26 cellular contexts compared by ENCODE assay signal in genomic region chr20:33908868-33909267, GRCh38.
DNase-seq lines count a peak whose midpoint lies in the region; ATAC-seq, FAIRE-seq and TF ChIP-seq lines count a peak whose summit lies in the region.
"Had no signal": no experiment of that assay in that cellular context is flagged by ENCODE, and none has a peak within 500 bp of the region (broad histone marks: within the 10 kb centered on the region; RNA-seq: fewer than 3 reads in every experiment).

No MANE protein-coding gene starts in this region.

- DNase-seq in Caco-2 = no peak
- no peak for DNase-seq in OCI-LY7 (ENCODE audit: low spot score)
- DNase-seq in chondrocyte (ENCODE audit: low spot score) = no peak
- DNase-seq in smooth muscle cell (lab: John Stamatoyannopoulos, UW; ENCODE audit: unreplicated experiment) = no peak
- no peak for DNase-seq in GF-D8 (lab: John Stamatoyannopoulos, UW)
- no peak for DNase-seq in RCC 7860 (ENCODE audit: low spot score)
- DNase-seq in T-cell = no peak
- DNase-seq: activated CD4-positive, alpha-beta T cell treated with anti-CD3 and anti-CD28 coated beads, Interleukin-2, amount 50 U/mL, for 48 hours; activated gamma-delta T cell treated with Interleukin-2 at 50 U/mL for 16 hours; activated T-cell treated with anti-CD3 and anti-CD28 coated beads, Interleukin-2, amount 50 U/mL, for 48 hours; C1 segment of cervical spinal cord; COR-L47; endodermal cell; GDM1; NCI-H1048; NCI-H748 treated with DMSO at 0.1 percent for 48 hours; stimulated activated CD8-positive, alpha-beta memory T cell treated with anti-CD3 and anti-CD28 coated beads, Interleukin-4, amount 100 ng/mL, for 48 hours had no signal

- H3K27ac ChIP-seq in OCI-LY7 (ENCODE audit: low read depth, low read length, poor library complexity, severe bottlenecking) (no peak overlapping the region), smooth muscle cell (ENCODE audit: low read depth) (no peak overlapping the region)
- H3K27ac ChIP-seq: neural progenitor cell, parathyroid adenoma had no signal

- no peaks in the 10 kb centered on the region for H3K9me2 ChIP-seq in OCI-LY7 (ENCODE audit: insufficient read depth, low read length)

- POLR2A ChIA-PET in Caco-2 (lab: Charles Lee) = interaction anchor here (0.6 to 1.1 kb wide), 3 partner anchors 84 to 1631 kb away, joined by 3 read pairs; partner anchors contain the start of gene EIF2S2
- POLR2A ChIA-PET in OCI-LY7 (lab: Charles Lee) = interaction anchor here (0.9 to 2.0 kb wide), 2 partner anchors 11 to 32 kb away, joined by 3 to 10 read pairs; no protein-coding TSS in a partner anchor
- POLR2A ChIA-PET in T-cell (lab: Charles Lee) = no interaction called here

- peaks cover 5% of the 10 kb centered on the region for H3F3A ChIP-seq in smooth muscle cell (ENCODE audit: low read depth)

- intact Hi-C loops in Caco-2 (cut with micrococcal nuclease; ENCODE audit: unreplicated experiment) (loop anchor here (2.0 to 5.0 kb wide), 2 partner anchors 84 to 177 kb away; partner anchors contain the start of genes RALY and ZNF341), OCI-LY7 (cut with micrococcal nuclease; ENCODE audit: unreplicated experiment) (no loop called here)

- BruUV-seq in Caco-2 (replicated peaks; lab: Mats Ljungman, UMichigan) (no TSS peak), OCI-LY7 (replicated peaks; lab: Mats Ljungman, UMichigan) (no TSS peak)

- H3K9me3 ChIP-seq in Caco-2 (peaks cover 12% of the 10 kb centered on the region), OCI-LY7 (ENCODE audit: low read length) (no peaks in the 10 kb centered on the region), smooth muscle cell (replicated peaks; ENCODE audit: low read depth) (no peaks in the 10 kb centered on the region)
- H3K9me3 ChIP-seq: tibial nerve had no signal

- H3K4me2 ChIP-seq in OCI-LY7 (ENCODE audit: low read length) (no peak overlapping the region), smooth muscle cell (peak overlapping the region; percentile 36)
- H3K4me2 ChIP-seq: neural progenitor cell had no signal

- H3K4me3 Mint-ChIP-seq in Caco-2 (ENCODE audit: unreplicated experiment) (no peak overlapping the region), chondrocyte (ENCODE audit: unreplicated experiment) (no peak overlapping the region), T-cell (no peak overlapping the region)
- H3K4me3 Mint-ChIP-seq: central memory CD8-positive, alpha-beta T cell; endodermal cell; neural progenitor cell; stimulated activated naive CD8-positive, alpha-beta T cell treated with anti-CD3 and anti-CD28 coated beads, Interleukin-15, Interleukin-2, amounts not matched to agents 100 ng/mL and 50 ng/mL, for 24 hours; T-helper 1 cell treated with Interleukin-12 subunit alpha and Interleukin-12 subunit beta and Interleukin-4 antibody, amounts not matched to agents 30 μg/mL and 1 μg/mL, for 36 hours had no signal

- H3K27me3 ChIP-seq in Caco-2 (replicated peaks; ENCODE audit: control insufficient read depth, insufficient read depth, low read length) = no peaks in the 10 kb centered on the region
- no peaks in the 10 kb centered on the region for H3K27me3 ChIP-seq in smooth muscle cell (ENCODE audit: low read depth)
- H3K27me3 ChIP-seq: neural progenitor cell, tibial nerve had no signal

- no peak overlapping the region for H3K4me3 ChIP-seq in Caco-2 (ENCODE audit: low read depth, low read length)
- H3K4me3 ChIP-seq in OCI-LY7 (ENCODE audit: low read depth, low read length, poor library complexity, severe bottlenecking) = no peak overlapping the region
- H3K4me3 ChIP-seq in smooth muscle cell = no peak overlapping the region
- H3K4me3 ChIP-seq: neural progenitor cell, tibial nerve had no signal

- FAIRE-seq in RCC 7860 (lab: Jason Lieb, UNC) = no peak

- TF ChIP-seq CTCF in Caco-2 (IDR thresholded peaks at IDR 0.05; ENCODE audit: insufficient read depth in 1 of 2, low read depth in 1 of 2, low read length in 1 of 2, severe bottlenecking in 1 of 2, unreplicated experiment in 1 of 2) = no peak
- TF ChIP-seq CTCF in OCI-LY7 (conservative IDR thresholded peaks at IDR 0.05; ENCODE audit: low read length) = no peak
- no peak for TF ChIP-seq CTCF in chondrocyte (IDR thresholded peaks at IDR 0.05)
- TF ChIP-seq CTCF in smooth muscle cell (IDR thresholded peaks at IDR 0.05; ENCODE audit: borderline replicate concordance, insufficient read depth, poor library complexity, severe bottlenecking) = no peak

- H3K27ac Mint-ChIP-seq in Caco-2 (ENCODE audit: unreplicated experiment) (peak overlapping the region; percentile 87), chondrocyte (ENCODE audit: unreplicated experiment) (peak overlapping the region; percentile 92), T-cell (no peak overlapping the region)
- H3K27ac Mint-ChIP-seq: stimulated activated naive CD8-positive, alpha-beta T cell treated with anti-CD3 and anti-CD28 coated beads, Interleukin-15, Interleukin-2, amounts not matched to agents 100 ng/mL and 50 ng/mL, for 24 hours; T-helper 1 cell treated with Interleukin-12 subunit alpha and Interleukin-12 subunit beta and Interleukin-4 antibody, amounts not matched to agents 30 μg/mL and 1 μg/mL, for 36 hours had no signal

- H3K4me1 Mint-ChIP-seq in Caco-2 (ENCODE audit: low read depth, unreplicated experiment) = peaks cover 41% of the 10 kb centered on the region
- peaks cover 36% of the 10 kb centered on the region for H3K4me1 Mint-ChIP-seq in chondrocyte (ENCODE audit: low read depth)
- H3K4me1 Mint-ChIP-seq in T-cell = no peaks in the 10 kb centered on the region
- H3K4me1 Mint-ChIP-seq: central memory CD8-positive, alpha-beta T cell had no signal

- H4K20me1 ChIP-seq in OCI-LY7 (ENCODE audit: insufficient read depth, low read length) (no peaks in the 10 kb centered on the region), smooth muscle cell (ENCODE audit: low read depth) (no peaks in the 10 kb centered on the region)

- H3K36me3 Mint-ChIP-seq in Caco-2 (ENCODE audit: insufficient read depth, unreplicated experiment) (peaks cover 7% of the 10 kb centered on the region), chondrocyte (ENCODE audit: low read depth) (peaks cover 2% of the 10 kb centered on the region), T-cell (no peaks in the 10 kb centered on the region)
- H3K36me3 Mint-ChIP-seq: neural progenitor cell had no signal

- WGBS in smooth muscle cell (ENCODE audit: low lambda C conversion rate) = 98% methylated on average over 6 of the region's 6 CpGs

- H3K9me3 Mint-ChIP-seq in Caco-2 (ENCODE audit: unreplicated experiment) (peaks cover 27% of the 10 kb centered on the region), chondrocyte (ENCODE audit: low read depth) (no peaks in the 10 kb centered on the region), T-cell (no peaks in the 10 kb centered on the region)
- H3K9me3 Mint-ChIP-seq: central memory CD8-positive, alpha-beta T cell; endodermal cell; stimulated activated naive CD8-positive, alpha-beta T cell treated with anti-CD3 and anti-CD28 coated beads, Interleukin-15, Interleukin-2, amounts not matched to agents 100 ng/mL and 50 ng/mL, for 24 hours; T-helper 1 cell treated with Interleukin-12 subunit alpha and Interleukin-12 subunit beta and Interleukin-4 antibody, amounts not matched to agents 30 μg/mL and 1 μg/mL, for 36 hours had no signal

- ATAC-seq in HG03378 (IDR thresholded peaks at IDR 0.05; ENCODE audit: unreplicated experiment) (no peak), T-cell (replicated peaks in 1 of 4) (no peak)
- ATAC-seq: activated CD4-positive, CD25-positive, alpha-beta regulatory T cell treated with anti-CD3 and anti-CD28 coated beads, Interleukin-2, amount 50 U/mL, for 24 hours; esophagus mucosa had no signal

- no peaks in the 10 kb centered on the region for H3K36me3 ChIP-seq in Caco-2 (ENCODE audit: control insufficient read depth, insufficient read depth, low read length)
- H3K36me3 ChIP-seq in OCI-LY7 (ENCODE audit: insufficient read depth, low read length) = no peaks in the 10 kb centered on the region
- no peaks in the 10 kb centered on the region for H3K36me3 ChIP-seq in smooth muscle cell (ENCODE audit: low read depth)
- H3K36me3 ChIP-seq: neural progenitor cell, tibial nerve had no signal

- H3K27me3 Mint-ChIP-seq in Caco-2 (ENCODE audit: insufficient read depth, unreplicated experiment) (no peaks in the 10 kb centered on the region), chondrocyte (ENCODE audit: low read depth) (peaks cover 5% of the 10 kb centered on the region), T-cell (peaks cover 3 to 5% of the 10 kb centered on the region in 2 donors)
- H3K27me3 Mint-ChIP-seq: stimulated activated naive CD8-positive, alpha-beta T cell treated with anti-CD3 and anti-CD28 coated beads, Interleukin-15, Interleukin-2, amounts not matched to agents 100 ng/mL and 50 ng/mL, for 24 hours had no signal

- H2AFZ ChIP-seq in OCI-LY7 (ENCODE audit: low read length) (0 out of 2 replicates have a peak overlapping the region, but pooled peaks have one; percentile 84), smooth muscle cell (ENCODE audit: low read depth) (no peak overlapping the region)
- H2AFZ ChIP-seq: parathyroid adenoma had no signal

- peaks cover 39% of the 10 kb centered on the region for H3K4me1 ChIP-seq in Caco-2
- peaks cover 49% of the 10 kb centered on the region for H3K4me1 ChIP-seq in OCI-LY7 (ENCODE audit: insufficient read depth, low read length, poor library complexity, severe bottlenecking)
- H3K4me1 ChIP-seq in smooth muscle cell (ENCODE audit: low read depth) = peaks cover 18% of the 10 kb centered on the region
- H3K4me1 ChIP-seq: parathyroid adenoma had no signal

- no peak overlapping the region for H3K9ac ChIP-seq in smooth muscle cell (ENCODE audit: low read depth)
- H3K9ac ChIP-seq: neural progenitor cell, parathyroid adenoma had no signal

- H3K79me2 ChIP-seq in OCI-LY7 (ENCODE audit: insufficient read depth, low read depth, low read length) (no peaks in the 10 kb centered on the region), smooth muscle cell (ENCODE audit: low read depth) (no peaks in the 10 kb centered on the region)
- H3K79me2 ChIP-seq: parathyroid adenoma had no signal

- CTCF ChIA-PET in Caco-2 (lab: Charles Lee) (no interaction called here), OCI-LY7 (lab: Charles Lee; ENCODE audit: unreplicated experiment) (no interaction called here), T-cell (lab: Charles Lee) (no interaction called here)

Comparison
In these comparisons a context has a peak if more than half of its experiments do, and no peak if none do; other contexts are left out.
1. H3K27ac Mint-ChIP-seq: peak in Caco-2 (single experiment) and chondrocyte (single experiment); none in T-cell (0 of 2).
2. POLR2A ChIA-PET loops: an anchor here in Caco-2 (0.6 to 1.1 kb wide) and OCI-LY7 (0.9 to 2.0 kb wide); none called in T-cell.